In genomic region chr6:291697-292505, GRCh38 we compare ENCODE assay signal across 8 cellular contexts. TPM values are rescaled to one million over a fixed set of nuclear protein-coding genes. Genes with fewer than 3 reads are reported as not detected.
A peak's percentile ranks its signal among the peaks of the same experiment; 100 is the strongest.
DNase-seq lines count a peak whose midpoint lies in the region; ATAC-seq lines count a peak whose summit lies in the region.

Gene DUSP22, plus strand, starts transcription at chr6:292487. Its CDS starts 53 bp downstream, at chr6:292540.

- H3K27me3 Mint-ChIP-seq in T-cell, result no peaks in the 10 kb centered on the region

- CTCF ChIA-PET in T-cell (lab: Charles Lee), result no interaction called here

- ATAC-seq in GM18858 (IDR thresholded peaks at IDR 0.05; ENCODE audit: unreplicated experiment), result peak; percentile 26
- peak; percentile 33 for ATAC-seq in HG03060 (IDR thresholded peaks at IDR 0.05; ENCODE audit: low read depth, unreplicated experiment)
- ATAC-seq in T-cell (replicated peaks in 1 of 4), result peak; percentile 73 to 78 (median 76)

- H3K9me3 Mint-ChIP-seq in T-cell, result no peaks in the 10 kb centered on the region

- POLR2A ChIA-PET in T-cell (lab: Charles Lee), result interaction anchor here in 1 of 2 donors (0.7 kb wide), 1 partner anchor 210 kb away, joined by 5 read pairs; no protein-coding TSS in a partner anchor

- H3K4me1 Mint-ChIP-seq in T-cell, result peaks cover 41 to 66% (median 42%) of the 10 kb centered on the region in 3 donors

- H3K27ac Mint-ChIP-seq in T-cell, result peak within 1 kb of the TSS; percentile 94 to 97

- peak; percentile 60 to 83 (median 72) for DNase-seq in T-cell
- peak; percentile 41 for DNase-seq in brain pericyte (ENCODE audit: low read depth, low spot score)
- DNase-seq in iPS-NIHi7 (ENCODE audit: extremely low spot score), result peak; percentile 98
- DNase-seq in stimulated activated CD4-positive, alpha-beta T cell treated with anti-CD3 and anti-CD28 coated beads, Interleukin-12 subunit alpha, Interleukin-12 subunit beta, amount 100 ng/mL, for 24 hours (ENCODE audit: low read depth in 2 of 2), result peak; percentile 58 to 79
- no peak for DNase-seq in GF-D8 (lab: John Stamatoyannopoulos, UW)
- no peak for DNase-seq in NCI-H345 treated with DMSO at 0.1 percent for 48 hours (lab: John Stamatoyannopoulos, UW; ENCODE audit: unreplicated experiment)

- peak within 1 kb of the TSS; percentile 78 to 95 (median 86) for H3K4me3 Mint-ChIP-seq in T-cell

- no peaks in the 10 kb centered on the region for H3K36me3 Mint-ChIP-seq in T-cell

RNA-seq across cellular contexts. Expression of gene DUSP22, which starts in this region (rescaled TPM):
- total RNA-seq in T-cell, result 10 to 100 TPM; 32.0 to 52.4 (median 42.1) TPM

Comparison
In these comparisons a context has a peak if more than half of its experiments do, and no peak if none do; other contexts are left out.
1. DNase-seq: peak in T-cell (34 of 34), brain pericyte (single experiment), iPS-NIHi7 (single experiment) and stimulated activated CD4-positive, alpha-beta T cell treated with anti-CD3 and anti-CD28 coated beads, Interleukin-12 subunit alpha, Interleukin-12 subunit beta, amount 100 ng/mL, for 24 hours (2 of 2); none in GF-D8 (single experiment) and NCI-H345 treated with DMSO at 0.1 percent for 48 hours (single experiment).
2. Peak in every context shown above with its lines, with median percentiles within 50 percentile points of each other: ATAC-seq.